Comparison of ENCODE assay signal across 8 cellular contexts in genomic region chr2:13522917-13523821, GRCh38.
DNase-seq lines count a peak whose midpoint lies in the region; ATAC-seq and TF ChIP-seq lines count a peak whose summit lies in the region.

No MANE protein-coding gene starts in this region.

- H3K4me1 Mint-ChIP-seq in CD4-positive, alpha-beta T cell (ENCODE audit: low read depth), result no peaks in the 10 kb centered on the region

- H3K27ac Mint-ChIP-seq in CD4-positive, alpha-beta T cell, result no peak overlapping the region

- CTCF ChIA-PET in CD4-positive, alpha-beta T cell (lab: Charles Lee), result no interaction called here

- no peaks in the 10 kb centered on the region for H3K36me3 ChIP-seq in vagina

- H3K9me3 Mint-ChIP-seq in CD4-positive, alpha-beta T cell, result peaks cover 2% of the 10 kb centered on the region

- no peak for TF ChIP-seq CTCF in CD4-positive, alpha-beta T cell (IDR thresholded peaks at IDR 0.05)
- TF ChIP-seq CTCF in vagina (IDR thresholded peaks at IDR 0.05), result no peak

- ATAC-seq in GM18498 (IDR thresholded peaks at IDR 0.05; ENCODE audit: unreplicated experiment), result peak; percentile 95
- peak; percentile 92 for ATAC-seq in GM21576 (IDR thresholded peaks at IDR 0.05; ENCODE audit: unreplicated experiment)
- ATAC-seq in HG03571 (IDR thresholded peaks at IDR 0.05; ENCODE audit: unreplicated experiment), result peak; percentile 92
- ATAC-seq in CD4-positive, alpha-beta T cell (ENCODE audit: poor library complexity), result no peak
- no peak for ATAC-seq in stimulated activated naive CD8-positive, alpha-beta T cell treated with anti-CD3 and anti-CD28 coated beads, Interleukin-15, Interleukin-2, amounts not matched to agents 100 U/mL and 50 U/mL, for 24 hours

- H3K4me3 ChIP-seq in vagina, result no peak overlapping the region

- POLR2A ChIA-PET in CD4-positive, alpha-beta T cell (lab: Charles Lee), result no interaction called here

- no peak for TF ChIP-seq POLR2A in vagina (IDR thresholded peaks at IDR 0.05)

- no peaks in the 10 kb centered on the region for H3K4me1 ChIP-seq in vagina

- no peak overlapping the region for H3K4me3 Mint-ChIP-seq in CD4-positive, alpha-beta T cell

- no peaks in the 10 kb centered on the region for H3K27me3 Mint-ChIP-seq in CD4-positive, alpha-beta T cell

- no peaks in the 10 kb centered on the region for H3K27me3 ChIP-seq in CD4-positive, alpha-beta T cell (ENCODE audit: control insufficient read depth, insufficient read depth, low read length)
- H3K27me3 ChIP-seq in vagina, result no peaks in the 10 kb centered on the region

- intact Hi-C loops in CD4-positive, alpha-beta T cell (cut with DNase I, micrococcal nuclease), result no loop called here
- intact Hi-C loops in vagina (cut with DNase I), result no loop called here

- H3K9me3 ChIP-seq in CD4-positive, alpha-beta T cell (ENCODE audit: control insufficient read depth, low read length), result no peaks in the 10 kb centered on the region
- H3K9me3 ChIP-seq in vagina, result no peaks in the 10 kb centered on the region

- no peaks in the 10 kb centered on the region for H3K36me3 Mint-ChIP-seq in CD4-positive, alpha-beta T cell (ENCODE audit: low read depth)

- DNase-seq in inferior parietal cortex (ENCODE audit: extremely low spot score), result peak; percentile 4
- no peak for DNase-seq in CD4-positive, alpha-beta T cell
- no peak for DNase-seq in vagina (ENCODE audit: extremely low spot score in 2 of 2)
- no peak for DNase-seq in stimulated activated naive CD8-positive, alpha-beta T cell treated with anti-CD3 and anti-CD28 coated beads, Interleukin-15, Interleukin-2, amounts not matched to agents 100 U/mL and 50 U/mL, for 24 hours
- DNase-seq in NCI-H748 (lab: John Stamatoyannopoulos, UW; ENCODE audit: unreplicated experiment), result no peak

- no peak overlapping the region for H3K27ac ChIP-seq in CD4-positive, alpha-beta T cell (ENCODE audit: low read depth, low read length)
- no peak overlapping the region for H3K27ac ChIP-seq in vagina

Comparison
In these comparisons a context has a peak if more than half of its experiments do, and no peak if none do; other contexts are left out.
1. ATAC-seq: peak in GM18498 (single experiment), GM21576 (single experiment) and HG03571 (single experiment); none in CD4-positive, alpha-beta T cell (single experiment) and stimulated activated naive CD8-positive, alpha-beta T cell treated with anti-CD3 and anti-CD28 coated beads, Interleukin-15, Interleukin-2, amounts not matched to agents 100 U/mL and 50 U/mL, for 24 hours (single experiment).